ENCODE assay signal across 8 cellular contexts in genomic region chr17:44948315-44948795, GRCh38. TPM values are rescaled to one million over a fixed set of nuclear protein-coding genes. Genes with fewer than 3 reads are reported as not detected.
DNase-seq lines count a peak whose midpoint lies in the region; ATAC-seq, FAIRE-seq and TF ChIP-seq lines count a peak whose summit lies in the region.

No MANE protein-coding gene starts in this region.

- POLR2A ChIA-PET in GM10248 (lab: Yijun Ruan, JAX): no interaction called here

- H3K36me3 ChIP-seq in right atrium auricular region: no peaks in the 10 kb centered on the region
- no peaks in the 10 kb centered on the region for H3K36me3 ChIP-seq in brain microvascular endothelial cell (replicated peaks)

- in situ Hi-C loops in brain microvascular endothelial cell (cut with HindIII; ENCODE audit: low pct_ligation_motif_present, low sequenced_read_pairs): no loop called here

- DNase-seq in right atrium auricular region (ENCODE audit: low spot score) (no peak), Right ventricle myocardium superior (no peak), brain microvascular endothelial cell (no peak), GM10248 (ENCODE audit: extremely low spot score) (no peak), RCC 7860 (ENCODE audit: low spot score) (no peak)
- no peak for DNase-seq in NK-92 treated with Interleukin-12 subunit alpha and Interleukin-12 subunit beta, amount 100 ng/mL, for 24 hours (lab: John Stamatoyannopoulos, UW)

- H3K27me3 ChIP-seq in right atrium auricular region (no peaks in the 10 kb centered on the region), brain microvascular endothelial cell (replicated peaks) (no peaks in the 10 kb centered on the region), mononuclear cell (ENCODE audit: insufficient read depth, low read length) (no peaks in the 10 kb centered on the region)

- intact Hi-C loops in Right ventricle myocardium superior (cut with DNase I): no loop called here

- FAIRE-seq in RCC 7860 (lab: Jason Lieb, UNC): no peak

- peak overlapping the region in 1 of 2 donors; percentile 73 for H3K27ac ChIP-seq in right atrium auricular region
- H3K27ac ChIP-seq in brain microvascular endothelial cell: no peak overlapping the region

- H3K4me1 ChIP-seq in right atrium auricular region: peaks cover 0 to 10% of the 10 kb centered on the region in 2 donors
- H3K4me1 ChIP-seq in mononuclear cell (ENCODE audit: insufficient read depth, low read length): peaks cover 14% of the 10 kb centered on the region

- TF ChIP-seq CTCF in right atrium auricular region (IDR thresholded peaks at IDR 0.05) (no peak), brain microvascular endothelial cell (IDR thresholded peaks at IDR 0.05; ENCODE audit: low read depth, low read length, missing control alignments) (no peak), GM10248 (IDR thresholded peaks at IDR 0.05; ENCODE audit: control extremely low read depth, extremely low read depth, low read depth, missing control alignments) (no peak)

- CTCF ChIA-PET in GM10248 (lab: Yijun Ruan, JAX): interaction anchor here (0.7 kb wide), 1 partner anchor 28 kb away, joined by 3 read pairs; no protein-coding TSS in a partner anchor

- no peak for ATAC-seq in Right ventricle myocardium superior (ENCODE audit: poor library complexity)
- ATAC-seq in GM18870 (IDR thresholded peaks at IDR 0.05; ENCODE audit: unreplicated experiment): no peak

- H3K4me3 ChIP-seq in right atrium auricular region (peak overlapping the region; percentile 31 to 56), brain microvascular endothelial cell (ENCODE audit: low read depth, low read length) (peak overlapping the region; percentile 93), mononuclear cell (ENCODE audit: low read length) (peak overlapping the region; percentile 47)

- H3K9me3 ChIP-seq in right atrium auricular region (no peaks in the 10 kb centered on the region), mononuclear cell (ENCODE audit: low read depth, low read length) (no peaks in the 10 kb centered on the region)

RNA-seq across cellular contexts. Expression of gene KIF18B, which starts 0.8 kb away (rescaled TPM):
- total RNA-seq in right atrium auricular region (under 1 TPM; 0.12 to 0.44 TPM), Right ventricle myocardium superior (1.8 TPM), mononuclear cell (0.10 TPM)

RNA-seq across cellular contexts. Expression of gene C1QL1, which starts 19.7 kb away (rescaled TPM):
- total RNA-seq in right atrium auricular region: 1 to 10 TPM; 1.6 to 3.6 TPM
- total RNA-seq in Right ventricle myocardium superior: 7.3 TPM
- total RNA-seq in mononuclear cell: not detected

RNA-seq across cellular contexts. Expression of gene GFAP, which starts 33.1 kb away (rescaled TPM):
- total RNA-seq in right atrium auricular region: 1 to 10 TPM; 4.6 to 5.3 TPM
- total RNA-seq in Right ventricle myocardium superior: 4.7 TPM
- 0.52 TPM for total RNA-seq in mononuclear cell

RNA-seq across cellular contexts. Expression of gene EFTUD2, which starts 49.1 kb away (rescaled TPM):
- total RNA-seq in right atrium auricular region (10 to 100 TPM; 36.8 to 36.9 TPM), Right ventricle myocardium superior (66.9 TPM), mononuclear cell (132 TPM)
